Comparison of ENCODE assay signal across 18 cellular contexts in the genomic region with DNA sequence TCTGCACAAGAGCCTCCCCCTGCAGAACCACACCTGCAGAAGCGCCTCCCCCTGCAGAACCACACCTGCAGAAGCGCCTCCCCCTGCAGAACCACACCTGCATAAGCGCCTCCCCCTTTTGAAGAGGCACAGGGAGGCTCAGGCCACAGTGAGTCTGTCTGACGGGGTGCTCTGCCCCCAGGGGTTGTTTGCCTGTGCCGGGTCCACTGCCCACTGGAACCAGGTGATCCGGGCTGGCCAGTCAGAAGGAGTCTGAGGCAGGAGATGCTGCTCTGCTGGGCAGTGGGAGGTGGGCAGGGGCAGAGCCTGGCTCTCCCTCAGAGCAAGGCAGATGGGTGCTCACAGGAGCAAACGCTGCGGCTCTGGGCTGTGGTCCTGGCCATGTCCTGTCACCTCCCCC.
A peak's percentile ranks its signal among the peaks of the same experiment; 100 is the strongest.
DNase-seq lines count a peak whose midpoint lies in the region; ATAC-seq and TF ChIP-seq lines count a peak whose summit lies in the region.
"Had no signal": no experiment of that assay in that cellular context is flagged by ENCODE, and none has a peak within 500 bp of the region (broad histone marks: within the 10 kb centered on the region; RNA-seq: fewer than 3 reads in every experiment).

No MANE protein-coding gene starts in this region.

- no peak overlapping the region for H3K23ac ChIP-seq in IMR-90 (ENCODE audit: low read depth, low read length)

- H4K5ac ChIP-seq in IMR-90 (ENCODE audit: low read depth, low read length) = peak overlapping the region; percentile 94

- no peak for TF ChIP-seq CTCF in IMR-90 (conservative IDR thresholded peaks at IDR 0.05; ENCODE audit: low read depth, low read length)
- TF ChIP-seq CTCF in lower lobe of right lung (IDR thresholded peaks at IDR 0.05) = no peak
- TF ChIP-seq CTCF in psoas muscle (IDR thresholded peaks at IDR 0.05) = no peak

- H3K27ac ChIP-seq in IMR-90 (ENCODE audit: insufficient read depth, low read length) (peak overlapping the region; percentile 75; the same call in 1 of the 2 replicates), lower lobe of right lung (no peak overlapping the region), psoas muscle (no peak overlapping the region)
- H3K27ac ChIP-seq: 22Rv1, C4-2B, SK-N-MC had no signal

- H3K4me1 ChIP-seq in IMR-90 (ENCODE audit: control insufficient read depth, insufficient read depth, low read length) (peaks cover 33% of the 10 kb centered on the region), lower lobe of right lung (no peaks in the 10 kb centered on the region), psoas muscle (peaks cover 1% of the 10 kb centered on the region)

- peak overlapping the region; percentile 60 for H2BK5ac ChIP-seq in IMR-90 (ENCODE audit: low read depth, low read length, poor library complexity, severe bottlenecking)

- no peak overlapping the region for H3K56ac ChIP-seq in IMR-90 (ENCODE audit: extremely low read depth, insufficient read depth, low read length)

- no peak overlapping the region for H3K4me3 ChIP-seq in IMR-90 (ENCODE audit: insufficient read depth, low read depth, low read length)
- H3K4me3 ChIP-seq in lower lobe of right lung = no peak overlapping the region
- H3K4me3 ChIP-seq in psoas muscle = no peak overlapping the region

- peak overlapping the region; percentile 86 for H4K91ac ChIP-seq in IMR-90 (ENCODE audit: insufficient read depth, low read depth, low read length)

- in situ Hi-C loops in IMR-90 (cut with MboI; ENCODE audit: low sequenced_read_pairs) = no loop called here

- no peak for TF ChIP-seq RAD21 in IMR-90 (IDR thresholded peaks at IDR 0.05; ENCODE audit: low read length)

- no peak for TF ChIP-seq POLR2A in IMR-90 (IDR thresholded peaks at IDR 0.05; ENCODE audit: low read depth, low read length)

- ATAC-seq in IMR-90 (ENCODE audit: low read depth) (no peak), lower lobe of right lung (no peak), psoas muscle (no peak)
- ATAC-seq: PC-3 had no signal

- dilution Hi-C loops in IMR-90 (cut with HindIII; ENCODE audit: low sequenced_read_pairs, unreplicated experiment) = no loop called here

- H3K9me1 ChIP-seq in IMR-90 (ENCODE audit: insufficient read depth, low read length) = peaks cover 12% of the 10 kb centered on the region

- H3K14ac ChIP-seq in IMR-90 (replicated peaks; ENCODE audit: low read depth, low read length) = peak overlapping the region; percentile 92

- no peaks in the 10 kb centered on the region for H4K20me1 ChIP-seq in IMR-90 (ENCODE audit: insufficient read depth, low read length)

- no peak overlapping the region for H2AFZ ChIP-seq in IMR-90 (replicated peaks; ENCODE audit: low read length, poor library complexity)

- peak; percentile 24 for DNase-seq in DMS79 treated with DMSO at 0.1 percent for 48 hours (lab: John Stamatoyannopoulos, UW)
- DNase-seq in DMS79 (lab: John Stamatoyannopoulos, UW) = no peak
- no peak for DNase-seq in IMR-90
- peak; percentile 26 for DNase-seq in lower lobe of right lung
- peak; percentile 7 to 46 for DNase-seq in psoas muscle
- no peak for DNase-seq in stimulated activated CD4-positive, alpha-beta T cell treated with anti-CD3 and anti-CD28 coated beads, Interleukin-15, amount 100 ng/mL, for 24 hours
- DNase-seq in HUDEP-2 (lab: John Stamatoyannopoulos, UW; ENCODE audit: unreplicated experiment in 76 of 76) = no peak
- no peak for DNase-seq in activated naive CD4-positive, alpha-beta T cell treated with anti-CD3 and anti-CD28 coated beads, Interleukin-2, amount 50 U/mL, for 16 hours
- DNase-seq: COR-L47, DMS53, KG1, NCI-H1048, NCI-H2227 treated with DMSO at 0.1 percent for 48 hours, NCI-H526, PC-3 had no signal

- CTCF ChIA-PET in IMR-90 (lab: Yijun Ruan, JAX) = no interaction called here

- intact Hi-C loops in IMR-90 (cut with micrococcal nuclease) (no loop called here), lower lobe of right lung (cut with DNase I) (no loop called here), psoas muscle (cut with DNase I) (no loop called here)

- H2AK5ac ChIP-seq in IMR-90 (ENCODE audit: low read depth, low read length) = peak overlapping the region; percentile 98

- peak overlapping the region; percentile 98 for H2BK120ac ChIP-seq in IMR-90 (ENCODE audit: low read depth, low read length)

- 100% methylated on average over 1 of the region's 8 CpGs; no CpG with 5 or more reads in 1 of the 2 experiments for WGBS in IMR-90 (ENCODE audit: extremely low coverage in 2 of 2, insufficient read length in 1 of 2), 2 experiments
- 88 to 97% (median 90%) methylated on average over 5 to 8 of the region's 8 CpGs for WGBS in psoas muscle, 3 donors

- no peak overlapping the region for H3K9ac ChIP-seq in IMR-90 (ENCODE audit: low read depth, low read length)

- H3K36me3 ChIP-seq in IMR-90 (ENCODE audit: control insufficient read depth, insufficient read depth, low read length) (no peaks in the 10 kb centered on the region), lower lobe of right lung (no peaks in the 10 kb centered on the region), psoas muscle (ENCODE audit: insufficient read depth in 1 of 2, low read depth in 1 of 2) (no peaks in the 10 kb centered on the region)

- H4K8ac ChIP-seq in IMR-90 (ENCODE audit: low read depth in 2 of 2, low read length in 2 of 2) = peak overlapping the region; percentile 74 to 79; a peak in 2 of 4 replicates

- H2BK15ac ChIP-seq in IMR-90 (ENCODE audit: low read depth, low read length) = peak overlapping the region; percentile 41; the same call in 2 of the 3 replicates

- H3K27me3 ChIP-seq in IMR-90 (ENCODE audit: control insufficient read depth, insufficient read depth, low read length) = no peaks in the 10 kb centered on the region
- no peaks in the 10 kb centered on the region for H3K27me3 ChIP-seq in lower lobe of right lung (ENCODE audit: low read depth)
- no peaks in the 10 kb centered on the region for H3K27me3 ChIP-seq in psoas muscle (ENCODE audit: insufficient read depth in 3 of 3, low read length in 2 of 3)

- H3K18ac ChIP-seq in IMR-90 (ENCODE audit: low read depth, low read length) = peak overlapping the region; percentile 96

- peak overlapping the region; percentile 99 for H3K4ac ChIP-seq in IMR-90 (ENCODE audit: low read depth, low read length)

- BruUV-seq in IMR-90 (replicated peaks; lab: Mats Ljungman, UMichigan) = no TSS peak

- H2AK9ac ChIP-seq in IMR-90 (replicated peaks; ENCODE audit: low read depth, low read length, poor library complexity) = no peak overlapping the region

- H3K9me3 ChIP-seq in IMR-90 (ENCODE audit: control insufficient read depth, insufficient read depth, low read length) = no peaks in the 10 kb centered on the region
- no peaks in the 10 kb centered on the region for H3K9me3 ChIP-seq in lower lobe of right lung
- H3K9me3 ChIP-seq in psoas muscle = no peaks in the 10 kb centered on the region

- POLR2A ChIA-PET in IMR-90 (lab: Charles Lee; ENCODE audit: unreplicated experiment) = no interaction called here

- H3K79me1 ChIP-seq in IMR-90 (ENCODE audit: low read depth in 1 of 2, low read length in 2 of 2) = no peaks in the 10 kb centered on the region

- H3K4me2 ChIP-seq in IMR-90 (ENCODE audit: low read depth, low read length) = no peak overlapping the region

- H2BK20ac ChIP-seq in IMR-90 (ENCODE audit: low read depth, low read length) = peak overlapping the region; percentile 97

TF ChIP-seq in IMR-90, 13 proteins besides CTCF, POLR2A, EP300 and RAD21:
- TF ChIP-seq, protein P1, sequence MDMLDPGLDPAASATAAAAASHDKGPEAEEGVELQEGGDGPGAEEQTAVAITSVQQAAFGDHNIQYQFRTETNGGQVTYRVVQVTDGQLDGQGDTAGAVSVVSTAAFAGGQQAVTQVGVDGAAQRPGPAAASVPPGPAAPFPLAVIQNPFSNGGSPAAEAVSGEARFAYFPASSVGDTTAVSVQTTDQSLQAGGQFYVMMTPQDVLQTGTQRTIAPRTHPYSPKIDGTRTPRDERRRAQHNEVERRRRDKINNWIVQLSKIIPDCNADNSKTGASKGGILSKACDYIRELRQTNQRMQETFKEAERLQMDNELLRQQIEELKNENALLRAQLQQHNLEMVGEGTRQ (IDR thresholded peaks at IDR 0.05; ENCODE audit: low read depth, low read length) = no peak
- TF ChIP-seq CEBPB (IDR thresholded peaks at IDR 0.05; ENCODE audit: low read depth, low read length) (no peak), RFX5 (IDR thresholded peaks at IDR 0.05; ENCODE audit: low read depth, low read length) (no peak)
TF ChIP-seq in IMR-90: peak in this region for 0.

Comparison
In these comparisons a context has a peak if more than half of its experiments do, and no peak if none do; other contexts are left out.
1. DNase-seq: peak in DMS79 treated with DMSO at 0.1 percent for 48 hours (single experiment), lower lobe of right lung (single experiment) and psoas muscle (2 of 2); none in DMS79 (single experiment), IMR-90 (single experiment), stimulated activated CD4-positive, alpha-beta T cell treated with anti-CD3 and anti-CD28 coated beads, Interleukin-15, amount 100 ng/mL, for 24 hours (single experiment), HUDEP-2 (0 of 76) and activated naive CD4-positive, alpha-beta T cell treated with anti-CD3 and anti-CD28 coated beads, Interleukin-2, amount 50 U/mL, for 16 hours (single experiment).